Comparison of ENCODE assay signal across 1 cellular context in the genomic region with DNA sequence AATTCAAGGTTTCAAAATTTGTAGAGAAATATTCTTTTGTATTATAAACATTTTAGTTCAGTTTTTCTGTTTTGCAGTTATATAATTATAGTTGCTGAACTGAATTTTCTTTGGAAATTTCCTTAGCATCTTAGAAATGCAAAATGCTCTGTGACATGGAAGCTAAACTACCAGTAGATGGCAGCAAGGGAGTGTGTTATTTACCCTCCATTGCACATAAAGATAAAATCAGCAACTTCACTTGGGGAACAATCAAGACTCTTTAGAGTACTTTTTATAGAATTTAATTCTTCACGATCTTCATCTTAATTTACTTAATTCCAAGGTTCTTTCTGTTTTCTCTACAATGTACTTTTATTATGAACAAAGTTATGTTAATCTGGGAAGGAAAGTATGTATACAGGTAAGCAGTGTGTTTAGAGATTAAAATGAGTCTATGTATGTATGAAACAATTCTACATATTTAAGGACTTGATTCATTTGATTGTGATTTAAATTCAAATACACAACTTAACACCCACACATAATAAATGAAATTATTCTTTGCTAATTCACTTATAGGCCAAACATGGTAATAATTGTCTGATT.
TF ChIP-seq lines count a peak whose summit lies in the region.

No MANE protein-coding gene starts in this region.

TF ChIP-seq in endothelial cell of umbilical vein, 7 proteins besides CTCF, POLR2A, EP300 and RAD21:
- TF ChIP-seq GATA2 (IDR thresholded peaks at IDR 0.05; ENCODE audit: insufficient read depth, insufficient read length, low read depth, low read length) (peak; percentile 80), POLR2AphosphoS5 (IDR thresholded peaks at IDR 0.05; ENCODE audit: insufficient read depth, low read depth, low read length) (no peak), MYC (IDR thresholded peaks at IDR 0.05; ENCODE audit: low read depth, low read length) (no peak)
